ENCODE assay signal across 8 cellular contexts in the genomic region with DNA sequence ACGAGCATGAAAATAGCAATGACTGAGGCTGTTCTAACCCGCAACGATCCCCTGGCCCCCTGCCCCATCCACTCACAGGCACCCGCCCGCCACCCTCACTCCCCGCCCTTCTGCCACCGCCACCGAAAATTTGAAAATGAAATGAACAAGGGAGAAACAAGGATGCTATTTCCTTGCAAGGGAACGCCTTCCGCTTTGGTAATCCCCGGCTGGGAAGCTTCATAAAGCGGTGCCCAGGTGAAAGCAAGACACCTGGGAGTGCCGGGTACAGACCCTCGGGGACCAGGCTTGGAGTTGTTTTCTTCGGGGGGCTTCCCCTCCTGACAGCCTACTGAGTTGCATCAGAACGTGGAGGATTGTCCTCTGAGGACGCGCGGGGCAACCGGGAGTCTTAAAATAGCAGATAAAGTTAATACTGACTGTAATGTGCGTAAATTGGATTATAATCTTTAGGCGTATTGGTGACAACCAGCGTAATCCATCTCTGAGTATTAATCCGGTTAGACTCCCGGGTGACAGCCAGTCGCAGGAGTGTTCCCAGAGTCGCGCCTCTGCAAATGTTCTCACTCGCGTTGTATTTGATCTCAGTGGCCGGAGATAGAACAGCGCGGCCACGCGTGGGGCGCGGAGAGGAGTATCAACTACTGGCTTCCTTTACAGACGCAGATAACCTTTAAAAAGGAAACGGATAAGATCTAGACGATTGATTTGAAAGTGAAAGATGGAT. TPM values are rescaled to one million over a fixed set of nuclear protein-coding genes. Genes with fewer than 3 reads are reported as not detected.
A peak's percentile ranks its signal among the peaks of the same experiment; 100 is the strongest.
DNase-seq lines count a peak whose midpoint lies in the region; ATAC-seq, FAIRE-seq and TF ChIP-seq lines count a peak whose summit lies in the region.

No MANE protein-coding gene starts in this region.

- H3K27me3 Mint-ChIP-seq in activated CD8-positive, alpha-beta memory T cell treated with anti-CD3 and anti-CD28 coated beads, Interleukin-2, amount 10 ng/mL, durations not matched to agents 7 days and 5 days = no peaks in the 10 kb centered on the region
- peaks cover 51% of the 10 kb centered on the region for H3K27me3 Mint-ChIP-seq in nephron (ENCODE audit: low read depth)

- peaks cover 28% of the 10 kb centered on the region for H3K36me3 Mint-ChIP-seq in activated CD8-positive, alpha-beta memory T cell treated with anti-CD3 and anti-CD28 coated beads, Interleukin-2, amount 10 ng/mL, durations not matched to agents 7 days and 5 days
- H3K36me3 Mint-ChIP-seq in nephron (ENCODE audit: low read depth) = no peaks in the 10 kb centered on the region

- TF ChIP-seq EP300 in A549 (IDR thresholded peaks at IDR 0.05) (no peak), esophagus muscularis mucosa (IDR thresholded peaks at IDR 0.05) (no peak)

- peaks cover 37% of the 10 kb centered on the region for H3K4me1 Mint-ChIP-seq in activated CD8-positive, alpha-beta memory T cell treated with anti-CD3 and anti-CD28 coated beads, Interleukin-2, amount 10 ng/mL, durations not matched to agents 7 days and 5 days
- H3K4me1 Mint-ChIP-seq in nephron = peaks cover 39% of the 10 kb centered on the region

- no peaks in the 10 kb centered on the region for H3K27me3 ChIP-seq in esophagus muscularis mucosa

- H3K9me3 Mint-ChIP-seq in activated CD8-positive, alpha-beta memory T cell treated with anti-CD3 and anti-CD28 coated beads, Interleukin-2, amount 10 ng/mL, durations not matched to agents 7 days and 5 days (ENCODE audit: low read depth) = no peaks in the 10 kb centered on the region
- no peaks in the 10 kb centered on the region for H3K9me3 Mint-ChIP-seq in nephron

- 2% methylated on average over 40 of the region's 40 CpGs for WGBS in A549 (ENCODE audit: missing lambda C conversion rate)
- WGBS in esophagus muscularis mucosa = 1% methylated on average over 40 of the region's 40 CpGs

- no peaks in the 10 kb centered on the region for H3K36me3 ChIP-seq in esophagus muscularis mucosa

- DNase-seq in A549 (ENCODE audit: low read depth in 1 of 2, low spot score in 1 of 2) (peak in 1 of 2 experiments; percentile 14), NB4 (ENCODE audit: low read depth) (peak; percentile 57), esophagus muscularis mucosa (ENCODE audit: extremely low spot score) (no peak), superior temporal gyrus (ENCODE audit: extremely low spot score) (peak; percentile 67), NCI-H1048 (lab: John Stamatoyannopoulos, UW) (no peak)
- peak; percentile 81 for DNase-seq in activated CD8-positive, alpha-beta memory T cell treated with anti-CD3 and anti-CD28 coated beads, Interleukin-2, amount 10 ng/mL, durations not matched to agents 7 days and 5 days

- TF ChIP-seq CTCF in A549 (IDR thresholded peaks at IDR 0.05) = no peak
- TF ChIP-seq CTCF in NB4 (IDR thresholded peaks at IDR 0.05; ENCODE audit: low read depth, low read length) = no peak
- peak; percentile 12 to 28 (median 21) for TF ChIP-seq CTCF in esophagus muscularis mucosa (IDR thresholded peaks at IDR 0.05)
- no peak for TF ChIP-seq CTCF in nephron (IDR thresholded peaks at IDR 0.05; ENCODE audit: unreplicated experiment in 3 of 3)

- peak overlapping the region; percentile 75 to 96 for H3K27ac ChIP-seq in A549
- peak overlapping the region; percentile 91 to 94 (median 92) for H3K27ac ChIP-seq in esophagus muscularis mucosa (replicated peaks in 1 of 4)

- FAIRE-seq in A549 (lab: Jason Lieb, UNC) = no peak

- H3K9me3 ChIP-seq in A549 (no peaks in the 10 kb centered on the region), esophagus muscularis mucosa (no peaks in the 10 kb centered on the region)

- intact Hi-C loops in esophagus muscularis mucosa (cut with DNase I) = loop anchor here (2.0 to 5.0 kb wide), 5 partner anchors 62 to 696 kb away; a partner anchor contains a TSS

- CTCF ChIA-PET in A549 (lab: Yijun Ruan, JAX) = interaction anchor here (1.1 to 7.0 kb wide), 14 partner anchors 18 to 488 kb away, joined by 3 to 84 read pairs (median 7); no protein-coding TSS in a partner anchor
- CTCF ChIA-PET in activated CD8-positive, alpha-beta memory T cell treated with anti-CD3 and anti-CD28 coated beads, Interleukin-2, amount 10 ng/mL, durations not matched to agents 7 days and 5 days (lab: Charles Lee) = interaction anchor here (1.1 to 2.1 kb wide), 17 partner anchors 19 to 677 kb away, joined by 3 to 16 read pairs (median 5); a partner anchor contains a TSS

- 0 out of 5 replicates have a peak, but pooled peaks of 1 of the 2 experiments have one; percentile 8 for TF ChIP-seq RAD21 in A549 (conservative IDR thresholded peaks at IDR 0.05 in 1 of 2, IDR thresholded peaks at IDR 0.05 in 1 of 2)

- TF ChIP-seq POLR2A in A549 (IDR thresholded peaks at IDR 0.05; ENCODE audit: low read length) = no peak
- no peak for TF ChIP-seq POLR2A in NB4 (IDR thresholded peaks at IDR 0.05; ENCODE audit: extremely low read depth, insufficient read length)
- TF ChIP-seq POLR2A in esophagus muscularis mucosa (IDR thresholded peaks at IDR 0.05; ENCODE audit: low read depth) = no peak

- H3K4me3 Mint-ChIP-seq in activated CD8-positive, alpha-beta memory T cell treated with anti-CD3 and anti-CD28 coated beads, Interleukin-2, amount 10 ng/mL, durations not matched to agents 7 days and 5 days = peak overlapping the region; percentile 100
- H3K4me3 Mint-ChIP-seq in nephron = peak overlapping the region; percentile 97 to 100 (median 98)

- H3K27ac Mint-ChIP-seq in activated CD8-positive, alpha-beta memory T cell treated with anti-CD3 and anti-CD28 coated beads, Interleukin-2, amount 10 ng/mL, durations not matched to agents 7 days and 5 days = peak overlapping the region; percentile 94
- H3K27ac Mint-ChIP-seq in nephron = peak overlapping the region; percentile 32 to 93 (median 42)

- peak in 1 of 2 experiments; percentile 6; a peak in 3 of 6 replicates for ATAC-seq in A549
- ATAC-seq in GM19324 (IDR thresholded peaks at IDR 0.05; ENCODE audit: low FRiP score, unreplicated experiment) = peak; percentile 0
- ATAC-seq in activated CD8-positive, alpha-beta memory T cell treated with anti-CD3 and anti-CD28 coated beads, Interleukin-2, amount 10 ng/mL, durations not matched to agents 7 days and 5 days = peak; percentile 35

- H3K4me3 ChIP-seq in A549 (peak overlapping the region; percentile 95), NB4 (ENCODE audit: low read depth, low read length) (peak overlapping the region; percentile 70), esophagus muscularis mucosa (peak overlapping the region; percentile 77 to 96 (median 92))

- POLR2A ChIA-PET in A549 (lab: Yijun Ruan, JAX) = interaction anchor here (0.7 to 2.0 kb wide), 9 partner anchors 11 to 70 kb away, joined by 3 to 21 read pairs (median 6); a partner anchor contains a TSS

- H3K4me1 ChIP-seq in A549 (peaks cover 17% of the 10 kb centered on the region), esophagus muscularis mucosa (peaks cover 16 to 37% (median 29%) of the 10 kb centered on the region in 4 donors)

- peak overlapping the region; percentile 99 for H3K4me2 ChIP-seq in A549

TF ChIP-seq in A549, 52 proteins besides CTCF, POLR2A, EP300 and RAD21:
- TF ChIP-seq, protein P1, sequence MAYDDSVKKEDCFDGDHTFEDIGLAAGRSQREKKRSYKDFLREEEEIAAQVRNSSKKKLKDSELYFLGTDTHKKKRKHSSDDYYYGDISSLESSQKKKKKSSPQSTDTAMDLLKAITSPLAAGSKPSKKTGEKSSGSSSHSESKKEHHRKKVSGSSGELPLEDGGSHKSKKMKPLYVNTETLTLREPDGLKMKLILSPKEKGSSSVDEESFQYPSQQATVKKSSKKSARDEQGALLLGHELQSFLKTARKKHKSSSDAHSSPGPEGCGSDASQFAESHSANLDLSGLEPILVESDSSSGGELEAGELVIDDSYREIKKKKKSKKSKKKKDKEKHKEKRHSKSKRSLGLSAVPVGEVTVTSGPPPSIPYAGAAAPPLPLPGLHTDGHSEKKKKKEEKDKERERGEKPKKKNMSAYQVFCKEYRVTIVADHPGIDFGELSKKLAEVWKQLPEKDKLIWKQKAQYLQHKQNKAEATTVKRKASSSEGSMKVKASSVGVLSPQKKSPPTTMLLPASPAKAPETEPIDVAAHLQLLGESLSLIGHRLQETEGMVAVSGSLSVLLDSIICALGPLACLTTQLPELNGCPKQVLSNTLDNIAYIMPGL (CRISPR knock-in tag; IDR thresholded peaks at IDR 0.05; ENCODE audit: borderline replicate concordance) = no peak
- TF ChIP-seq, protein P2, sequence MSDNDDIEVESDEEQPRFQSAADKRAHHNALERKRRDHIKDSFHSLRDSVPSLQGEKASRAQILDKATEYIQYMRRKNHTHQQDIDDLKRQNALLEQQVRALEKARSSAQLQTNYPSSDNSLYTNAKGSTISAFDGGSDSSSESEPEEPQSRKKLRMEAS (IDR thresholded peaks at IDR 0.05) = 0 out of 2 replicates have a peak, but pooled peaks have one; percentile 20

RNA-seq across cellular contexts. Expression of a gene that starts 0.9 kb away (rescaled TPM):
- polyA plus RNA-seq in A549 (2011; rRNA removed) = 47.6 and 50.8 TPM in 2 replicates
- polyA plus RNA-seq in A549 (2012; cell fraction: cytosol; rRNA removed) = 9.0 and 10.1 TPM in 2 replicates
- 3.3 and 3.6 TPM in 2 replicates for polyA plus RNA-seq in A549 (2012; cell fraction: nucleus; rRNA removed)
- polyA plus RNA-seq in A549 (2017; fragmentation: RNase III; extraction: RNeasy Plus Mini Kit Qiagen cat#74134 plus additional on column Dnase treatment) = 13.0 to 15.3 TPM (median 14.3 TPM) in 3 replicates
- polyA minus RNA-seq in A549 (2011; rRNA and poly(A)+ RNA removed) = 23.0 and 23.6 TPM in 2 replicates
- 10 to 100 TPM; 55.9 to 56.4 TPM for total RNA-seq in activated CD8-positive, alpha-beta memory T cell treated with anti-CD3 and anti-CD28 coated beads, Interleukin-2, amount 10 ng/mL, durations not matched to agents 7 days and 5 days
- total RNA-seq in esophagus muscularis mucosa = 10 to 100 TPM; 14.1 to 30.7 (median 18.0) TPM

Comparison
In these comparisons a context has a peak if more than half of its experiments do, and no peak if none do; other contexts are left out.
1. DNase-seq: peak in NB4 (single experiment), activated CD8-positive, alpha-beta memory T cell treated with anti-CD3 and anti-CD28 coated beads, Interleukin-2, amount 10 ng/mL, durations not matched to agents 7 days and 5 days (single experiment) and superior temporal gyrus (single experiment); none in esophagus muscularis mucosa (single experiment) and NCI-H1048 (single experiment).
2. CTCF ChIP-seq: peak in esophagus muscularis mucosa (3 of 3); none in A549 (single experiment), NB4 (single experiment) and nephron (0 of 3).
3. Peak in every context shown above with its lines, with median percentiles within 50 percentile points of each other: H3K4me3 ChIP-seq.